Comparison of ENCODE assay signal across 1 cellular context in genomic region chr5:33604503-33604902, GRCh38.
TF ChIP-seq lines count a peak whose summit lies in the region.

No MANE protein-coding gene starts in this region.

TF ChIP-seq in K562, 482 proteins besides CTCF, POLR2A, EP300 and RAD21 (continued from another document):
- TF ChIP-seq E4F1 (CRISPR knock-in tag; IDR thresholded peaks at IDR 0.05; ENCODE audit: borderline replicate concordance), result no peak
- TF ChIP-seq ZBTB17 (CRISPR knock-in tag; IDR thresholded peaks at IDR 0.05), result no peak
- no peak for TF ChIP-seq RNF219 (CRISPR knock-in tag; IDR thresholded peaks at IDR 0.05)
- no peak for TF ChIP-seq SUPT5H (IDR thresholded peaks at IDR 0.05)
- TF ChIP-seq MAFG (tag; conservative IDR thresholded peaks at IDR 0.05), result peak; percentile 73
- no peak for TF ChIP-seq CREB5 (CRISPR knock-in tag; IDR thresholded peaks at IDR 0.05)
- TF ChIP-seq OTX1 (CRISPR knock-in tag; IDR thresholded peaks at IDR 0.05), result no peak
- no peak for TF ChIP-seq ZBTB33 (CRISPR knock-in tag; IDR thresholded peaks at IDR 0.05)
- no peak for TF ChIP-seq PATZ1 (CRISPR knock-in tag; IDR thresholded peaks at IDR 0.05; ENCODE audit: borderline replicate concordance)
- TF ChIP-seq ZFP1 (CRISPR knock-in tag; IDR thresholded peaks at IDR 0.05), result no peak
- no peak for TF ChIP-seq CLOCK (CRISPR knock-in tag; IDR thresholded peaks at IDR 0.05; ENCODE audit: borderline replicate concordance)
- TF ChIP-seq TBL1XR1 (IDR thresholded peaks at IDR 0.05; ENCODE audit: low read length in 2 of 2), result no peak
- TF ChIP-seq TAL1 (IDR thresholded peaks at IDR 0.05), result no peak
- no peak for TF ChIP-seq RBM25 (IDR thresholded peaks at IDR 0.05; ENCODE audit: low read depth, low read length, severe bottlenecking)
- TF ChIP-seq CC2D1A (IDR thresholded peaks at IDR 0.05), result no peak
- peak; percentile 80 for TF ChIP-seq C11orf30 (IDR thresholded peaks at IDR 0.05; ENCODE audit: low read depth)
- TF ChIP-seq SRSF1 (IDR thresholded peaks at IDR 0.05; ENCODE audit: low read depth, low read length), result no peak
- TF ChIP-seq ZBTB1 (CRISPR knock-in tag; IDR thresholded peaks at IDR 0.05; ENCODE audit: borderline replicate concordance, low read depth), result no peak
- TF ChIP-seq ZNF316 (IDR thresholded peaks at IDR 0.05), result peak; percentile 83
- peak; percentile 61; the same call in 1 of the 2 replicates for TF ChIP-seq MAFF (IDR thresholded peaks at IDR 0.05; ENCODE audit: low read length)
- TF ChIP-seq ZNF583 (CRISPR knock-in tag; IDR thresholded peaks at IDR 0.05), result no peak
- no peak for TF ChIP-seq ZNF197 (CRISPR knock-in tag; IDR thresholded peaks at IDR 0.05; ENCODE audit: low read depth)
- no peak for TF ChIP-seq RBM39 (optimal IDR thresholded peaks at IDR 0.05; ENCODE audit: low read depth, low read length)
- no peak for TF ChIP-seq NFE2L1 (tag; IDR thresholded peaks at IDR 0.05; ENCODE audit: borderline replicate concordance, low read depth)
- no peak for TF ChIP-seq HDAC1 (IDR thresholded peaks at IDR 0.05)
- no peak for TF ChIP-seq ZMIZ1 (IDR thresholded peaks at IDR 0.05; ENCODE audit: low read depth in 2 of 2, low read length in 2 of 2)
- TF ChIP-seq HSF4 (CRISPR knock-in tag; IDR thresholded peaks at IDR 0.05; ENCODE audit: borderline replicate concordance), result no peak
- TF ChIP-seq RBM15 (IDR thresholded peaks at IDR 0.05; ENCODE audit: insufficient read depth, low read length), result no peak
- TF ChIP-seq RNF2 (IDR thresholded peaks at IDR 0.05), result no peak
- TF ChIP-seq BMI1 (IDR thresholded peaks at IDR 0.05; ENCODE audit: low read length), result no peak
- no peak for TF ChIP-seq FOXK2 (conservative IDR thresholded peaks at IDR 0.05 in 1 of 2, IDR thresholded peaks at IDR 0.05 in 1 of 2; ENCODE audit: low read depth in 2 of 2)
- TF ChIP-seq ARID3A (IDR thresholded peaks at IDR 0.05; ENCODE audit: borderline replicate concordance, low read depth, low read length), result no peak
